In genomic region chr15:88803241-88803919, GRCh38 we compare ENCODE assay signal across 12 cellular contexts. TPM values are rescaled to one million over a fixed set of nuclear protein-coding genes. Genes with fewer than 3 reads are reported as not detected.
DNase-seq lines count a peak whose midpoint lies in the region; ATAC-seq, FAIRE-seq and TF ChIP-seq lines count a peak whose summit lies in the region.
"Had no signal": no experiment of that assay in that cellular context is flagged by ENCODE, and none has a peak within 500 bp of the region (broad histone marks: within the 10 kb centered on the region; RNA-seq: fewer than 3 reads in every experiment).

Gene ACAN, plus strand, starts transcription at chr15:88803436. Its CDS starts 32,771 bp downstream, at chr15:88836207.

- WGBS in heart left ventricle, 4 donors = 1 to 2% (median 1%) methylated on average over 18 to 61 of the region's 61 CpGs
- 0 to 1% (median 0%) methylated on average over 36 to 60 of the region's 61 CpGs for whole genome bisulfite sequencing in ovary, 3 donors

- no peak for TF ChIP-seq CTCF in heart left ventricle (IDR thresholded peaks at IDR 0.05)
- TF ChIP-seq CTCF in brain microvascular endothelial cell (IDR thresholded peaks at IDR 0.05; ENCODE audit: low read depth, low read length, missing control alignments) = no peak
- TF ChIP-seq CTCF in ovary (IDR thresholded peaks at IDR 0.05) = no peak

- no peak for FAIRE-seq in urothelium cell line (lab: Jason Lieb, UNC)

- H3K27ac ChIP-seq in heart left ventricle = no peak within 1 kb of the TSS
- no peak within 1 kb of the TSS for H3K27ac ChIP-seq in brain microvascular endothelial cell
- H3K27ac ChIP-seq in ovary = no peak within 1 kb of the TSS
- H3K27ac ChIP-seq: epithelial cell of prostate had no signal

- peak within 1 kb of the TSS; percentile 53 to 96 (median 90) for H3K4me3 Mint-ChIP-seq in naive B cell

- peaks cover 0 to 2% (median 0%) of the 10 kb centered on the region in 7 donors for H3K9me3 Mint-ChIP-seq in naive B cell

- peaks cover 18 to 94% (median 45%) of the 10 kb centered on the region in 9 donors for H3K27me3 ChIP-seq in heart left ventricle
- peaks cover 38% of the 10 kb centered on the region for H3K27me3 ChIP-seq in brain microvascular endothelial cell (replicated peaks)
- no peaks in the 10 kb centered on the region for H3K27me3 ChIP-seq in ovary

- in situ Hi-C loops in brain microvascular endothelial cell (cut with HindIII; ENCODE audit: low pct_ligation_motif_present, low sequenced_read_pairs) = loop anchor here (25.0 kb wide), 1 partner anchor 141 kb away; no protein-coding TSS in a partner anchor

- TF ChIP-seq EP300 in ovary (IDR thresholded peaks at IDR 0.05) = no peak

- H3K9me3 ChIP-seq in heart left ventricle (no peaks in the 10 kb centered on the region), ovary (no peaks in the 10 kb centered on the region)

- H3K27ac Mint-ChIP-seq in naive B cell = peak within 1 kb of the TSS in 2 of 6 donors; percentile 25 to 57

- TF ChIP-seq POLR2A in heart left ventricle (IDR thresholded peaks at IDR 0.05) = no peak
- no peak for TF ChIP-seq POLR2A in ovary (IDR thresholded peaks at IDR 0.05)

- DNase-seq in heart left ventricle = no peak
- DNase-seq in left cardiac atrium = no peak
- DNase-seq in brain microvascular endothelial cell = no peak
- no peak for DNase-seq in naive B cell
- DNase-seq in urothelium cell line (ENCODE audit: low spot score) = peak; percentile 55
- DNase-seq in SHP77 (lab: John Stamatoyannopoulos, UW) = no peak
- no peak for DNase-seq in SW 1271 (lab: John Stamatoyannopoulos, UW)
- DNase-seq in ovary = no peak
- DNase-seq: COR-L47; stimulated activated CD4-positive, alpha-beta T cell treated with anti-CD3 and anti-CD28 coated beads, Interleukin-15, amount 100 ng/mL, for 24 hours had no signal

- H3K36me3 ChIP-seq in heart left ventricle (no peaks in the 10 kb centered on the region), brain microvascular endothelial cell (replicated peaks) (no peaks in the 10 kb centered on the region), ovary (no peaks in the 10 kb centered on the region)

- intact Hi-C loops in heart left ventricle (cut with DNase I) (no loop called here), left cardiac atrium (cut with DNase I) (no loop called here), ovary (cut with DNase I) (no loop called here)

- peaks cover 20 to 24% (median 23%) of the 10 kb centered on the region in 3 donors for H3K4me1 Mint-ChIP-seq in naive B cell

- ATAC-seq in heart left ventricle = no peak
- no peak for ATAC-seq in left cardiac atrium
- ATAC-seq in naive B cell (ENCODE audit: low read depth in 2 of 2) = no peak

- H3K27me3 Mint-ChIP-seq in naive B cell = peaks cover 62 to 94% (median 85%) of the 10 kb centered on the region in 3 donors

- H3K4me3 ChIP-seq in heart left ventricle = peak within 1 kb of the TSS; percentile 5 to 44 (median 28)
- H3K4me3 ChIP-seq in brain microvascular endothelial cell (ENCODE audit: low read depth, low read length) = peak within 1 kb of the TSS; percentile 26
- H3K4me3 ChIP-seq in ovary = no peak within 1 kb of the TSS

- peaks cover 0 to 12% (median 0%) of the 10 kb centered on the region in 12 donors for H3K4me1 ChIP-seq in heart left ventricle
- no peaks in the 10 kb centered on the region for H3K4me1 ChIP-seq in ovary (ENCODE audit: insufficient read depth)

- H3K36me3 Mint-ChIP-seq in naive B cell = no peaks in the 10 kb centered on the region

RNA-seq across cellular contexts. Expression of gene ACAN, which starts in this region (rescaled TPM):
- total RNA-seq in heart left ventricle (1 to 10 TPM in 1 of 9 donors, under 1 TPM in 7, not detected in 1; 0.02 to 1.2 (median 0.17) TPM), left cardiac atrium (under 1 TPM; 0.09 to 0.52 TPM), ovary (under 1 TPM in 6 of 7 donors, not detected in 1; 0.11 to 1.00 (median 0.50) TPM)
- polyA plus RNA-seq in heart left ventricle (under 1 TPM; 0.08 to 0.30 TPM), naive B cell (ENCODE audit: low read depth in 6 of 6) (under 1 TPM in 1 of 6 donors, not detected in 5; 0.17 TPM), ovary (1 to 10 TPM; 1.5 to 5.1 TPM)
- total RNA-seq: subcutaneous adipose tissue had no signal
